Comparison of ENCODE assay signal across 9 cellular contexts in the genomic region with DNA sequence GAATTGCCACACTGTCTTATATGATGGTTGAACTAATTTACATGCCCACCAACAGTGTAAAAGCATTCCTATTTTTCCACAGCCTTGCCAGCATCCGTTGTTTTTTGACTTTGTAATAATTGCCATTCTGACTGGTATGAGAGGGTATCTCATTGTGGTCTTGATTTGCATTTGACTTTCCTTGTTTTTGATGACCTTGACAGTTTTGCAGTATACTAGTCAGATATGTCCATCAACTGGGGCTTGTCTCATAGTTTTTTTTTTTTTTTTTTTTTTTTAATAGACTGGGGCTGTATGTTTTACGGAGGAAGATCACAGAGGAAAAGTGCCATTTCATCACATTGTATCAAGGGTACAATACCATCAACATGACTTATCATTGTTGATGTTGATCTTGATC.
"Had no signal": no experiment of that assay in that cellular context is flagged by ENCODE, and none has a peak within 500 bp of the region (broad histone marks: within the 10 kb centered on the region; RNA-seq: fewer than 3 reads in every experiment).

No MANE protein-coding gene starts in this region.

- H3K27me3 Mint-ChIP-seq: IgD-negative memory B cell had no signal

- H3K4me3 Mint-ChIP-seq: GM23338, HFFc6, IgD-negative memory B cell had no signal

- H3K9me3 Mint-ChIP-seq: GM23338, HFFc6, IgD-negative memory B cell had no signal

- H3K4me2 ChIP-seq: GM23338 had no signal

- H3K4me1 Mint-ChIP-seq: IgD-negative memory B cell had no signal

- FAIRE-seq: H1 had no signal

- H3K27ac Mint-ChIP-seq: GM23338, HFFc6 had no signal

- H3K36me3 ChIP-seq: HAP-1 had no signal

- ATAC-seq: GM23338, HCT116 had no signal

- DNase-seq: H7, HFFc6, KG1 had no signal

- H3K4me3 ChIP-seq: GM23338, HAP-1 had no signal

- H2AFZ ChIP-seq: GM23338 had no signal

- H3K9me3 ChIP-seq: HAP-1 had no signal

- H3K27ac ChIP-seq: HL-60 had no signal
